Comparison of ENCODE assay signal across 9 cellular contexts in the genomic region with DNA sequence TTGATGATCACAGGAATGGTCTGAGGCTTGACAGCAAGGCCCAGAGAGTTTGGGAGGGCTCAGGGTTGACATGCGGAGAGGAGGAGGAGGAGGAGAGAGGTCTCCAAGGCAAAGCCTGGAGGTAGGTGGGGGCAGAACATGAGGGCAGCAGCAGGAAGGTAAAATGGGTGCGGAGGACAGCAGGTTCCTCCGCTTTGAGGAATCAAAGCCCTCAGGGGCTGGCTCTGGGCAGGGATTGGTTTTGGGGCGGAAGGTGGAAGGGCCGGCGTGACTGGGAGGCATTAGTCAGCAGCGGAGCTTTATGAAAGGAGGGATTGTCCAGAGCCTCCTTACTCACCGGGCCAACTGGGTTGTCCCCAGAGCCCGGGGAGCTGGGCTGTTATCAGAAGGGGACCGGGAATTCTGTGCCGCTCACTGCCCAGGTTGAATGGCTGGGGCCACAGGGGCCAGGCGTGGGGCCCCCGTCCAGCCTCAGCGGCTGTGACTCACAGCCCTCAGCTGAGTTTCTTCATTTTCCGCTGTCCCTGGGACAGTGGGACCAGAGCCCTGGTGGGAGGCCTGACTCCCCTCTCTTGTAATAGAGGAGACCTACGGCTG. TPM values are rescaled to one million over a fixed set of nuclear protein-coding genes. Genes with fewer than 3 reads are reported as not detected.
DNase-seq lines count a peak whose midpoint lies in the region; ATAC-seq, FAIRE-seq and TF ChIP-seq lines count a peak whose summit lies in the region.
"Had no signal": no experiment of that assay in that cellular context is flagged by ENCODE, and none has a peak within 500 bp of the region (broad histone marks: within the 10 kb centered on the region; RNA-seq: fewer than 3 reads in every experiment).

No MANE protein-coding gene starts in this region.

- no peak for ATAC-seq in activated CD8-positive, alpha-beta T cell treated with anti-CD3 and anti-CD28 coated beads, Interleukin-2, amount 10 ng/mL, durations not matched to agents 7 days and 5 days
- ATAC-seq in activated CD8-positive, alpha-beta T cell treated with anti-CD3 and anti-CD28 coated beads for 36 hours: no peak

- POLR2A ChIA-PET in activated CD8-positive, alpha-beta T cell treated with anti-CD3 and anti-CD28 coated beads, Interleukin-2, amount 10 ng/mL, durations not matched to agents 7 days and 5 days (lab: Charles Lee): no interaction called here
- POLR2A ChIA-PET in activated CD8-positive, alpha-beta T cell treated with anti-CD3 and anti-CD28 coated beads for 36 hours (lab: Charles Lee): interaction anchor here (0.6 to 1.0 kb wide), 2 partner anchors 9 to 11 kb away, joined by 3 read pairs; no protein-coding TSS in a partner anchor

- H3K27me3 Mint-ChIP-seq in activated CD8-positive, alpha-beta T cell treated with anti-CD3 and anti-CD28 coated beads, Interleukin-2, amount 10 ng/mL, durations not matched to agents 7 days and 5 days (ENCODE audit: low read depth): no peaks in the 10 kb centered on the region
- H3K27me3 Mint-ChIP-seq in activated CD8-positive, alpha-beta T cell treated with anti-CD3 and anti-CD28 coated beads for 36 hours: no peaks in the 10 kb centered on the region

- no peaks in the 10 kb centered on the region for H3K36me3 Mint-ChIP-seq in activated CD8-positive, alpha-beta T cell treated with anti-CD3 and anti-CD28 coated beads, Interleukin-2, amount 10 ng/mL, durations not matched to agents 7 days and 5 days (ENCODE audit: low read depth)
- no peaks in the 10 kb centered on the region for H3K36me3 Mint-ChIP-seq in activated CD8-positive, alpha-beta T cell treated with anti-CD3 and anti-CD28 coated beads for 36 hours (ENCODE audit: low read depth)
- H3K36me3 Mint-ChIP-seq: activated naive CD8-positive, alpha-beta T cell treated with anti-CD3 and anti-CD28 coated beads for 36 hours had no signal

- no peak for TF ChIP-seq CTCF in activated CD8-positive, alpha-beta T cell treated with anti-CD3 and anti-CD28 coated beads for 36 hours (IDR thresholded peaks at IDR 0.05)

- no peak for DNase-seq in activated CD8-positive, alpha-beta T cell treated with anti-CD3 and anti-CD28 coated beads, Interleukin-2, amount 10 ng/mL, durations not matched to agents 7 days and 5 days
- DNase-seq in activated CD8-positive, alpha-beta T cell treated with anti-CD3 and anti-CD28 coated beads for 36 hours: no peak
- peak; percentile 91 for DNase-seq in astrocyte of the hippocampus (ENCODE audit: low read depth, low spot score)
- peak; percentile 49 for DNase-seq in medulla oblongata (ENCODE audit: extremely low spot score)
- DNase-seq in urothelium cell line (ENCODE audit: low spot score): peak; percentile 85
- no peak for DNase-seq in DMS 273 treated with DMSO at 0.1 percent for 48 hours (lab: John Stamatoyannopoulos, UW)
- DNase-seq in HCEC 1CT: no peak
- no peak for DNase-seq in DMS153 treated with DMSO at 0.1 percent for 48 hours (lab: John Stamatoyannopoulos, UW; ENCODE audit: unreplicated experiment)
- DNase-seq: activated naive CD8-positive, alpha-beta T cell treated with anti-CD3 and anti-CD28 coated beads for 36 hours had no signal

- peak; percentile 66 for FAIRE-seq in urothelium cell line (lab: Jason Lieb, UNC)

- intact Hi-C loops in activated CD8-positive, alpha-beta T cell treated with anti-CD3 and anti-CD28 coated beads for 36 hours (cut with micrococcal nuclease): no loop called here

- H3K27ac Mint-ChIP-seq in activated CD8-positive, alpha-beta T cell treated with anti-CD3 and anti-CD28 coated beads, Interleukin-2, amount 10 ng/mL, durations not matched to agents 7 days and 5 days: peak overlapping the region; percentile 45
- no peak overlapping the region for H3K27ac Mint-ChIP-seq in activated CD8-positive, alpha-beta T cell treated with anti-CD3 and anti-CD28 coated beads for 36 hours
- H3K27ac Mint-ChIP-seq: activated naive CD8-positive, alpha-beta T cell treated with anti-CD3 and anti-CD28 coated beads for 36 hours had no signal

- peaks cover 92% of the 10 kb centered on the region for H3K4me1 Mint-ChIP-seq in activated CD8-positive, alpha-beta T cell treated with anti-CD3 and anti-CD28 coated beads, Interleukin-2, amount 10 ng/mL, durations not matched to agents 7 days and 5 days (ENCODE audit: low read depth)
- peaks cover 26% of the 10 kb centered on the region for H3K4me1 Mint-ChIP-seq in activated CD8-positive, alpha-beta T cell treated with anti-CD3 and anti-CD28 coated beads for 36 hours (ENCODE audit: low read depth)

- no peak overlapping the region for H3K4me3 Mint-ChIP-seq in activated CD8-positive, alpha-beta T cell treated with anti-CD3 and anti-CD28 coated beads, Interleukin-2, amount 10 ng/mL, durations not matched to agents 7 days and 5 days
- H3K4me3 Mint-ChIP-seq in activated CD8-positive, alpha-beta T cell treated with anti-CD3 and anti-CD28 coated beads for 36 hours: no peak overlapping the region
- H3K4me3 Mint-ChIP-seq: activated naive CD8-positive, alpha-beta T cell treated with anti-CD3 and anti-CD28 coated beads for 36 hours had no signal

- H3K9me3 Mint-ChIP-seq in activated CD8-positive, alpha-beta T cell treated with anti-CD3 and anti-CD28 coated beads, Interleukin-2, amount 10 ng/mL, durations not matched to agents 7 days and 5 days (ENCODE audit: insufficient read depth): no peaks in the 10 kb centered on the region
- H3K9me3 Mint-ChIP-seq in activated CD8-positive, alpha-beta T cell treated with anti-CD3 and anti-CD28 coated beads for 36 hours: no peaks in the 10 kb centered on the region
- H3K9me3 Mint-ChIP-seq: activated naive CD8-positive, alpha-beta T cell treated with anti-CD3 and anti-CD28 coated beads for 36 hours had no signal

- CTCF ChIA-PET in activated CD8-positive, alpha-beta T cell treated with anti-CD3 and anti-CD28 coated beads, Interleukin-2, amount 10 ng/mL, durations not matched to agents 7 days and 5 days (lab: Charles Lee): interaction anchor here (2.4 kb wide), 1 partner anchor 19 kb away, joined by 7 read pairs; no protein-coding TSS in a partner anchor
- CTCF ChIA-PET in activated CD8-positive, alpha-beta T cell treated with anti-CD3 and anti-CD28 coated beads for 36 hours (lab: Charles Lee): no interaction called here

RNA-seq across cellular contexts. Expression of a gene that starts 36.2 kb away (rescaled TPM):
- 100 to 1,000 TPM; 532 to 569 TPM for total RNA-seq in activated CD8-positive, alpha-beta T cell treated with anti-CD3 and anti-CD28 coated beads, Interleukin-2, amount 10 ng/mL, durations not matched to agents 7 days and 5 days
- 100 to 1,000 TPM; 160 to 161 TPM for total RNA-seq in activated CD8-positive, alpha-beta T cell treated with anti-CD3 and anti-CD28 coated beads for 36 hours

RNA-seq across cellular contexts. Expression of a gene that starts 56.3 kb away (rescaled TPM):
- total RNA-seq in activated CD8-positive, alpha-beta T cell treated with anti-CD3 and anti-CD28 coated beads, Interleukin-2, amount 10 ng/mL, durations not matched to agents 7 days and 5 days: 100 to 1,000 TPM; 135 to 140 TPM
- total RNA-seq in activated CD8-positive, alpha-beta T cell treated with anti-CD3 and anti-CD28 coated beads for 36 hours: 10 to 100 TPM; 44.3 to 45.7 TPM

Comparison
In these comparisons a context has a peak if more than half of its experiments do, and no peak if none do; other contexts are left out.
1. DNase-seq: peak in astrocyte of the hippocampus (single experiment), medulla oblongata (single experiment) and urothelium cell line (single experiment); none in activated CD8-positive, alpha-beta T cell treated with anti-CD3 and anti-CD28 coated beads, Interleukin-2, amount 10 ng/mL, durations not matched to agents 7 days and 5 days (single experiment), activated CD8-positive, alpha-beta T cell treated with anti-CD3 and anti-CD28 coated beads for 36 hours (single experiment), DMS 273 treated with DMSO at 0.1 percent for 48 hours (single experiment), HCEC 1CT (single experiment) and DMS153 treated with DMSO at 0.1 percent for 48 hours (single experiment).